8 cellular contexts compared by ENCODE assay signal in the genomic region with DNA sequence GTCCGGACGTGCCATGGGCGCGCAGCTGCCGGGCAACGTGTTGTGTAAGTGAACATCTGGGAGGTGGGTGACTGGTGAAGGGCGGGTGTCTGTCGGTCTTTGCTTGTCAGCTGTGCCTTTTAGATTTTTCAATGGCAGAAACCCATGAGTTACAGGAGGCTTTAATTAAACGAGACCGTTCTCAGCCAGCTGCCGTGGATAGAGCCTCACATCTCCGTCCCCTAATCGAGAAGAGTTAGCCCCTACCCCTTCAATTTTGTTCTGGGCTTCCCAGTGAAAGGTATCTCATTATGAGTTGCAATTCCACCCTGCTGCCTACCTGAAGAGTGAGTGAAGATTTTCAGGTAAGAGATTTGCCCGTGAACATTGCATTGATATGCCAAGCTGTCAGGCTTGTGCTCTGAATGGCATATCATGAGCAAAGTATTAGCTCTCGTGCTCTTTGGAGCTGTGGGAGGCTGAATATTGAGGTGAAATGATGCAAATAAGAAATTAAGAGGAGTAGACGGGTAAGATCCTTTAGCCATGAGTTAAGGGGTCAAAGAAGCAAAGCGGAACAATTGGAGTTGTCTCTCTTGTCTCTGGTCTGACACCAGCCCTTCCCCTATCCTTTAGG.
DNase-seq lines count a peak whose midpoint lies in the region; ATAC-seq, FAIRE-seq and TF ChIP-seq lines count a peak whose summit lies in the region.

No MANE protein-coding gene starts in this region.

- H3K9me3 ChIP-seq in Caco-2, result no peaks in the 10 kb centered on the region
- no peaks in the 10 kb centered on the region for H3K9me3 ChIP-seq in mesodermal cell (ENCODE audit: control insufficient read depth, low read length)

- intact Hi-C loops in Caco-2 (cut with micrococcal nuclease; ENCODE audit: unreplicated experiment), result loop anchor here (2.0 to 10.0 kb wide), 4 partner anchors 96 to 519 kb away; a partner anchor contains a TSS

- H3K27ac Mint-ChIP-seq in Caco-2 (ENCODE audit: unreplicated experiment) (no peak overlapping the region), type B pancreatic cell (peak overlapping the region; percentile 42)

- peak overlapping the region; percentile 78 for H3K4me3 ChIP-seq in Caco-2 (ENCODE audit: low read depth, low read length)
- peak overlapping the region; percentile 59 for H3K4me3 ChIP-seq in bronchial epithelial cell (ENCODE audit: low read depth, low read length)
- peak overlapping the region; percentile 60 for H3K4me3 ChIP-seq in mesodermal cell (ENCODE audit: extremely low read depth, insufficient read depth, low read length, poor library complexity, severe bottlenecking)

- DNase-seq in Caco-2, result no peak
- peak; percentile 48 for DNase-seq in KBM-7
- peak; percentile 13 for DNase-seq in bronchial epithelial cell (ENCODE audit: low read depth)
- DNase-seq in type B pancreatic cell (ENCODE audit: extremely low spot score, unreplicated experiment), result no peak
- no peak for DNase-seq in HK-2 (ENCODE audit: unreplicated experiment)
- DNase-seq in frontal cortex (ENCODE audit: low spot score in 2 of 2), result no peak

- no peaks in the 10 kb centered on the region for H3K27me3 Mint-ChIP-seq in Caco-2 (ENCODE audit: insufficient read depth, unreplicated experiment)
- peaks cover 19% of the 10 kb centered on the region for H3K27me3 Mint-ChIP-seq in type B pancreatic cell

- 0 out of 2 replicates have a peak, but pooled peaks cover 4% of the 10 kb centered on the region for H3K4me1 ChIP-seq in Caco-2
- H3K4me1 ChIP-seq in mesodermal cell (ENCODE audit: control insufficient read depth, insufficient read depth, low read length, poor library complexity, severe bottlenecking), result no peaks in the 10 kb centered on the region

- TF ChIP-seq CTCF in Caco-2 (IDR thresholded peaks at IDR 0.05; ENCODE audit: insufficient read depth in 1 of 2, low read depth in 1 of 2, low read length in 1 of 2, severe bottlenecking in 1 of 2, unreplicated experiment in 1 of 2) (no peak), bronchial epithelial cell (IDR thresholded peaks at IDR 0.05; ENCODE audit: insufficient read depth, low read length, severe bottlenecking) (no peak), type B pancreatic cell (conservative IDR thresholded peaks at IDR 0.05) (no peak)

- CTCF ChIA-PET in Caco-2 (lab: Charles Lee), result interaction anchor here (0.9 to 1.2 kb wide), 2 partner anchors 20 to 163 kb away, joined by 3 read pairs; no protein-coding TSS in a partner anchor

- H3K27me3 ChIP-seq in Caco-2 (replicated peaks; ENCODE audit: control insufficient read depth, insufficient read depth, low read length) (no peaks in the 10 kb centered on the region), bronchial epithelial cell (ENCODE audit: control insufficient read depth, insufficient read depth, low read length) (no peaks in the 10 kb centered on the region)

- in situ Hi-C loops in KBM-7 (cut with MboI; ENCODE audit: low pct_unique_long_range_greater_than_20kb, low sequenced_read_pairs), result no loop called here

- H3K9me3 Mint-ChIP-seq in Caco-2 (ENCODE audit: unreplicated experiment), result no peaks in the 10 kb centered on the region
- no peaks in the 10 kb centered on the region for H3K9me3 Mint-ChIP-seq in type B pancreatic cell

- no peak overlapping the region for H3K27ac ChIP-seq in mesodermal cell (ENCODE audit: low read depth, low read length, severe bottlenecking)

- peaks cover 6% of the 10 kb centered on the region for H3K36me3 Mint-ChIP-seq in Caco-2 (ENCODE audit: insufficient read depth, unreplicated experiment)
- H3K36me3 Mint-ChIP-seq in type B pancreatic cell, result no peaks in the 10 kb centered on the region

- 21 to 40% methylated on average over 11 to 15 of the region's 17 CpGs for WGBS in mesodermal cell (ENCODE audit: insufficient coverage in 2 of 2), 2 experiments

- FAIRE-seq in bronchial epithelial cell (lab: Jason Lieb, UNC) (no peak), frontal cortex (lab: Jason Lieb, UNC) (no peak)

- no TSS peak for BruUV-seq in Caco-2 (replicated peaks; lab: Mats Ljungman, UMichigan)

- H3K4me3 Mint-ChIP-seq in Caco-2 (ENCODE audit: unreplicated experiment) (peak overlapping the region; percentile 83), type B pancreatic cell (peak overlapping the region; percentile 88)

- POLR2A ChIA-PET in Caco-2 (lab: Charles Lee), result no interaction called here

- no peaks in the 10 kb centered on the region for H3K36me3 ChIP-seq in Caco-2 (ENCODE audit: control insufficient read depth, insufficient read depth, low read length)
- H3K36me3 ChIP-seq in bronchial epithelial cell (ENCODE audit: control insufficient read depth, insufficient read depth, low read length), result no peaks in the 10 kb centered on the region
- no peaks in the 10 kb centered on the region for H3K36me3 ChIP-seq in mesodermal cell (ENCODE audit: control insufficient read depth, insufficient read depth, low read length)

- H3K4me1 Mint-ChIP-seq in Caco-2 (ENCODE audit: low read depth, unreplicated experiment) (peaks cover 6% of the 10 kb centered on the region), type B pancreatic cell (ENCODE audit: unreplicated experiment) (peaks cover 13% of the 10 kb centered on the region)

- peak; percentile 33 for ATAC-seq in GM19395 (IDR thresholded peaks at IDR 0.05; ENCODE audit: unreplicated experiment)

Comparison
In these comparisons a context has a peak if more than half of its experiments do, and no peak if none do; other contexts are left out.
1. DNase-seq: peak in KBM-7 (single experiment) and bronchial epithelial cell (single experiment); none in Caco-2 (0 of 2), type B pancreatic cell (single experiment), HK-2 (single experiment) and frontal cortex (0 of 2).
2. Peak in every context shown above with its lines, with median percentiles within 50 percentile points of each other: H3K4me3 ChIP-seq.